ENCODE assay signal across 1 cellular context in genomic region chr6:53543341-53544010, GRCh38.
TF ChIP-seq lines count a peak whose summit lies in the region.

No MANE protein-coding gene starts in this region.

TF ChIP-seq in HepG2, 621 proteins besides CTCF, POLR2A, EP300 and RAD21 (continued from another document):
- TF ChIP-seq DMTF1 (CRISPR knock-in tag; IDR thresholded peaks at IDR 0.05) = no peak
- TF ChIP-seq PAF1 (CRISPR knock-in tag; IDR thresholded peaks at IDR 0.05) = no peak
- TF ChIP-seq BRF2 (CRISPR knock-in tag; IDR thresholded peaks at IDR 0.05) = no peak
- 0 out of 2 replicates have a peak, but pooled peaks have one; percentile 13 for TF ChIP-seq THAP11 (CRISPR knock-in tag; IDR thresholded peaks at IDR 0.05)
- TF ChIP-seq RFX3 (CRISPR knock-in tag; IDR thresholded peaks at IDR 0.05) = no peak
- TF ChIP-seq ZNF441 (CRISPR knock-in tag; IDR thresholded peaks at IDR 0.05; ENCODE audit: borderline replicate concordance) = no peak
- TF ChIP-seq ZNF687 (CRISPR knock-in tag; IDR thresholded peaks at IDR 0.05) = no peak
- TF ChIP-seq IKZF5 (CRISPR knock-in tag; IDR thresholded peaks at IDR 0.05) = no peak; the same call in 1 of the 2 replicates
- no peak for TF ChIP-seq SALL2 (CRISPR knock-in tag; IDR thresholded peaks at IDR 0.05)
- TF ChIP-seq FOSL1 (CRISPR knock-in tag; IDR thresholded peaks at IDR 0.05; ENCODE audit: borderline replicate concordance) = no peak
- TF ChIP-seq ZNF878 (CRISPR knock-in tag; IDR thresholded peaks at IDR 0.05) = no peak
- TF ChIP-seq ZMYM3 (CRISPR knock-in tag; IDR thresholded peaks at IDR 0.05) = no peak
- TF ChIP-seq SSRP1 (CRISPR knock-in tag; IDR thresholded peaks at IDR 0.05) = peak; percentile 74; the same call in 1 of the 2 replicates
- no peak for TF ChIP-seq ZC3H4 (CRISPR knock-in tag; IDR thresholded peaks at IDR 0.05; ENCODE audit: borderline replicate concordance)
- no peak for TF ChIP-seq ZNF589 (CRISPR knock-in tag; conservative IDR thresholded peaks at IDR 0.05)
- TF ChIP-seq ZNF350 (CRISPR knock-in tag; IDR thresholded peaks at IDR 0.05; ENCODE audit: borderline replicate concordance, low read depth) = no peak
- no peak for TF ChIP-seq ZNF776 (CRISPR knock-in tag; IDR thresholded peaks at IDR 0.05)
- TF ChIP-seq ZNF557 (CRISPR knock-in tag; IDR thresholded peaks at IDR 0.05) = no peak
TF ChIP-seq in HepG2: peak in this region for 18.
